Comparison of ENCODE assay signal across 1 cellular context in the genomic region with DNA sequence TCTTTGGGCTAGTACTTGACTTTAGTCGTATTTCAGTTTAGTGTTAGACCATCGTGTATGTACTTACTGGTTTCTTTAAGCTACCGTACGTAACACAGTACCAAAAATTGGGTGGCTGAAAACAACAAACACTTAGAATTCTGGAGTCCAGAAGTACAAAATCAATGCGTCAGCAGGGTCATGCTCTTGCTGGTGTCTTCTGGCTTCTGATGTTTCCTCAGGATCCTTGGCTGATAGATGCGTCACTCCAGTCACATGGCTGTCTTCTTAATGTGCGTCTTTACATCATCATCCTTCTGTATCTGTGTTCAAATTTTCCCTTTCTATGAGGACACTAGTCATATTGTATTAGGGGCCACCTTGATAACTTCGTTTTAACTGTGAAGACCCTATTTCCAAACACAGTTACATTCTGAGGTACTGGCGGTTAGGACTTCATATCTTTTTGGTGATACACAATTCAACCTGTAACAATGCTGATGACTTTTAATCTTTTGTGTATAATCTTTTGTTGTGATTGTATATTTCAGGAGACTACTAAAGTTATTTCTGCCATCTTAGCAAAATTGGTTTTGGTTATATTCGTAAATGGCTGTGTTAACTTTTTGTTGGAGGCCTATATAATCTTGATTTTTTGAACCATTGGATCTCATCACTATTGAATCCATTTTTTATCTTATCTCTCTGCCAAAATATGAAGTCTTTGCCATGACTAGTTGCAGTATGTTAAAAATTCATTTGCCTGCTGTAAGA.
TF ChIP-seq lines count a peak whose summit lies in the region.

No MANE protein-coding gene starts in this region.

TF ChIP-seq in GM12878, 131 proteins besides CTCF, POLR2A, EP300 and RAD21:
- TF ChIP-seq, protein P1, sequence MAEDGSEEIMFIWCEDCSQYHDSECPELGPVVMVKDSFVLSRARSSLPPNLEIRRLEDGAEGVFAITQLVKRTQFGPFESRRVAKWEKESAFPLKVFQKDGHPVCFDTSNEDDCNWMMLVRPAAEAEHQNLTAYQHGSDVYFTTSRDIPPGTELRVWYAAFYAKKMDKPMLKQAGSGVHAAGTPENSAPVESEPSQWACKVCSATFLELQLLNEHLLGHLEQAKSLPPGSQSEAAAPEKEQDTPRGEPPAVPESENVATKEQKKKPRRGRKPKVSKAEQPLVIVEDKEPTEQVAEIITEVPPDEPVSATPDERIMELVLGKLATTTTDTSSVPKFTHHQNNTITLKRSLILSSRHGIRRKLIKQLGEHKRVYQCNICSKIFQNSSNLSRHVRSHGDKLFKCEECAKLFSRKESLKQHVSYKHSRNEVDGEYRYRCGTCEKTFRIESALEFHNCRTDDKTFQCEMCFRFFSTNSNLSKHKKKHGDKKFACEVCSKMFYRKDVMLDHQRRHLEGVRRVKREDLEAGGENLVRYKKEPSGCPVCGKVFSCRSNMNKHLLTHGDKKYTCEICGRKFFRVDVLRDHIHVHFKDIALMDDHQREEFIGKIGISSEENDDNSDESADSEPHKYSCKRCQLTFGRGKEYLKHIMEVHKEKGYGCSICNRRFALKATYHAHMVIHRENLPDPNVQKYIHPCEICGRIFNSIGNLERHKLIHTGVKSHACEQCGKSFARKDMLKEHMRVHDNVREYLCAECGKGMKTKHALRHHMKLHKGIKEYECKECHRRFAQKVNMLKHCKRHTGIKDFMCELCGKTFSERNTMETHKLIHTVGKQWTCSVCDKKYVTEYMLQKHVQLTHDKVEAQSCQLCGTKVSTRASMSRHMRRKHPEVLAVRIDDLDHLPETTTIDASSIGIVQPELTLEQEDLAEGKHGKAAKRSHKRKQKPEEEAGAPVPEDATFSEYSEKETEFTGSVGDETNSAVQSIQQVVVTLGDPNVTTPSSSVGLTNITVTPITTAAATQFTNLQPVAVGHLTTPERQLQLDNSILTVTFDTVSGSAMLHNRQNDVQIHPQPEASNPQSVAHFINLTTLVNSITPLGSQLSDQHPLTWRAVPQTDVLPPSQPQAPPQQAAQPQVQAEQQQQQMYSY (CRISPR knock-in tag; IDR thresholded peaks at IDR 0.05), result no peak
- TF ChIP-seq POLR2AphosphoS5 (IDR thresholded peaks at IDR 0.05; ENCODE audit: low read length), result peak; percentile 60; the same call in 1 of the 2 replicates
